In the genomic region with DNA sequence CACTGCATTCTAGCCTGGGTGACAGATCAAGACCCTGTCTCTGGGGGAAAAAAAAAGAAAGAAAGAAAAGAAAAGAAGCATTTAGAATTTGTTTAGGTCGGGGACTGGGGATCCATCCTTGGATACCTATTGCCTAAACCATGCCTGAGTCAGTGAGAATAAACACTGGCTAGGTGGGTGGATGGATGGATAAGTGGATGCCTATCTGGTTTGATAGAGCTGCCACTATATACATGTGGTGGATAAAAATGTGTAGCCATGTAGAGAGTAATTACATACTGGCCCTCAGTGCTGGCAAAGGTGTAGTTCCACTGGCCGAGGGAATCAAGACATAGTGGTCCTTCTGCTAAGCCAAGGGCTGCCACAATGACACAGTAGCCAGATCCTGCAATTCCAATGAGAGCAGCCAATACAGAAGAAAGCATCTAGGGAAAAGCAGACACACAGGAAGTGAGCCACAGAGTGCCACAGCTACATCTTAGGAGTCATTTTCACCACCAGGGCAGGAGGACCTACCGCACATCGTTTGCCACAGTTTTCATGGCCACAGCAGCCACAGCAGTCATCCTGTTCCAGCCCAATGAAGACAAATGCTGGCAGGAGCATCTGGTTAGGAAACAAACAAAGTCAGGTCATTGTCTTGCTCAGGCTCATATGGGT, we compare ENCODE assay signal across 11 cellular contexts. TPM values are rescaled to one million over a fixed set of nuclear protein-coding genes. Genes with fewer than 3 reads are reported as not detected.
DNase-seq lines count a peak whose midpoint lies in the region; ATAC-seq and TF ChIP-seq lines count a peak whose summit lies in the region.
"Had no signal": no experiment of that assay in that cellular context is flagged by ENCODE, and none has a peak within 500 bp of the region (broad histone marks: within the 10 kb centered on the region; RNA-seq: fewer than 3 reads in every experiment).

No MANE protein-coding gene starts in this region.

- peaks cover 22 to 35% of the 10 kb centered on the region in 2 experiments; a peak in 3 of 4 replicates for H3K4me1 ChIP-seq in SK-N-SH (ENCODE audit: control insufficient read depth in 1 of 2, insufficient read depth in 2 of 2, low read depth in 1 of 2, low read length in 1 of 2)
- peaks cover 23 to 36% of the 10 kb centered on the region in 2 donors for H3K4me1 ChIP-seq in duodenal mucosa (ENCODE audit: control insufficient read depth in 1 of 2, insufficient read depth in 2 of 2, low read length in 2 of 2)
- H3K4me1 ChIP-seq in muscle layer of duodenum (ENCODE audit: control insufficient read depth in 1 of 2, insufficient read depth in 2 of 2, low read length in 2 of 2): peaks cover 13 to 35% of the 10 kb centered on the region in 2 donors
- peaks cover 46% of the 10 kb centered on the region for H3K4me1 ChIP-seq in upper lobe of right lung

- no peak for TF ChIP-seq RAD21 in SK-N-SH (IDR thresholded peaks at IDR 0.05; ENCODE audit: low read length)

- H4K20me1 ChIP-seq in SK-N-SH (ENCODE audit: insufficient read depth): no peaks in the 10 kb centered on the region

- H3K36me3 ChIP-seq in SK-N-SH (replicated peaks in 1 of 2; ENCODE audit: control insufficient read depth in 1 of 2, insufficient read depth in 2 of 2, low read length in 1 of 2): peaks cover 6 to 44% of the 10 kb centered on the region in 2 experiments
- H3K36me3 ChIP-seq in duodenal mucosa (ENCODE audit: control insufficient read depth in 1 of 2, insufficient read depth in 2 of 2, low read length in 2 of 2): peaks cover 0 to 4% of the 10 kb centered on the region in 2 donors
- no peaks in the 10 kb centered on the region for H3K36me3 ChIP-seq in muscle layer of duodenum (ENCODE audit: control insufficient read depth in 1 of 2, insufficient read depth in 2 of 2, low read length in 2 of 2)
- peaks cover 19% of the 10 kb centered on the region for H3K36me3 ChIP-seq in upper lobe of right lung
- H3K36me3 ChIP-seq: ovary had no signal

- no peaks in the 10 kb centered on the region for H3K9me2 ChIP-seq in SK-N-SH

- H3K27me3 ChIP-seq in SK-N-SH (ENCODE audit: insufficient read depth): no peaks in the 10 kb centered on the region
- no peaks in the 10 kb centered on the region for H3K27me3 ChIP-seq in duodenal mucosa (ENCODE audit: control insufficient read depth in 1 of 2, insufficient read depth in 2 of 2, low read length in 2 of 2)
- no peaks in the 10 kb centered on the region for H3K27me3 ChIP-seq in muscle layer of duodenum (ENCODE audit: low read depth, low read length)
- no peaks in the 10 kb centered on the region for H3K27me3 ChIP-seq in upper lobe of right lung
- H3K27me3 ChIP-seq: ovary had no signal

- no peak for TF ChIP-seq CTCF in SK-N-SH (IDR thresholded peaks at IDR 0.05)
- TF ChIP-seq CTCF in upper lobe of right lung (IDR thresholded peaks at IDR 0.05): no peak

- ATAC-seq in SK-N-SH treated with all-trans-retinoic acid at 6 μM for 48 hours (no peak), upper lobe of right lung (no peak), HG03159 (IDR thresholded peaks at IDR 0.05; ENCODE audit: unreplicated experiment) (no peak), GM18867 (IDR thresholded peaks at IDR 0.05; ENCODE audit: unreplicated experiment) (no peak)

- DNase-seq in SK-N-SH: no peak
- DNase-seq in upper lobe of right lung: no peak
- no peak for DNase-seq in GM19240 (ENCODE audit: insufficient read length, low spot score)
- DNase-seq: activated effector memory CD4-positive, alpha-beta T cell treated with Interleukin-2 at 50 U/mL for 16 hours; NCI-H187; ovary had no signal

- peaks cover 46% of the 10 kb centered on the region for H3F3A ChIP-seq in SK-N-SH (replicated peaks; ENCODE audit: insufficient read depth)

- CTCF ChIA-PET in SK-N-SH (lab: Yijun Ruan, JAX): interaction anchor here (1.3 kb wide), 1 partner anchor 16 kb away, joined by 3 read pairs; no protein-coding TSS in a partner anchor

- POLR2A ChIA-PET in SK-N-SH (lab: Yijun Ruan, JAX): no interaction called here

- no peak for TF ChIP-seq EP300 in SK-N-SH (IDR thresholded peaks at IDR 0.05; ENCODE audit: borderline replicate concordance in 1 of 2, low read depth in 1 of 2, low read length in 1 of 2)

- no peak overlapping the region for H2AFZ ChIP-seq in SK-N-SH (ENCODE audit: low read depth)

- H3K4me3 ChIP-seq in SK-N-SH (ENCODE audit: low read depth in 2 of 2, low read length in 1 of 2) (peak overlapping the region; percentile 50 to 61; a peak in 3 of 4 replicates), duodenal mucosa (ENCODE audit: low read depth in 1 of 2, low read length in 2 of 2) (peak overlapping the region in 1 of 2 donors; percentile 32), muscle layer of duodenum (ENCODE audit: low read depth in 1 of 2, low read length in 2 of 2) (peak overlapping the region; percentile 37 to 49), upper lobe of right lung (peak overlapping the region; percentile 56)

- WGBS in SK-N-SH (ENCODE audit: low lambda C conversion rate): 64% methylated on average over 4 of the region's 4 CpGs

- H3K9ac ChIP-seq in SK-N-SH: peak overlapping the region; percentile 81
- H3K9ac ChIP-seq in duodenal mucosa (ENCODE audit: low read depth in 1 of 2, low read length in 2 of 2): peak overlapping the region in 1 of 2 donors; percentile 2

- peaks cover 48% of the 10 kb centered on the region for H3K79me2 ChIP-seq in SK-N-SH (ENCODE audit: insufficient read depth)

- peak overlapping the region; percentile 70 for H3K4me2 ChIP-seq in SK-N-SH

- intact Hi-C loops in upper lobe of right lung (cut with DNase I): no loop called here

- H3K9me3 ChIP-seq in SK-N-SH (no peaks in the 10 kb centered on the region), duodenal mucosa (ENCODE audit: control insufficient read depth in 1 of 2, low read length in 2 of 2) (no peaks in the 10 kb centered on the region), muscle layer of duodenum (ENCODE audit: control insufficient read depth in 1 of 2, low read length in 2 of 2) (no peaks in the 10 kb centered on the region), upper lobe of right lung (no peaks in the 10 kb centered on the region)
- H3K9me3 ChIP-seq: ovary had no signal

- peak overlapping the region; percentile 86 to 91; a peak in 2 of 4 replicates for H3K27ac ChIP-seq in SK-N-SH (ENCODE audit: low read depth in 2 of 2, low read length in 1 of 2)
- peak overlapping the region; percentile 23 for H3K27ac ChIP-seq in duodenal mucosa (ENCODE audit: low read depth, low read length)
- peak overlapping the region; percentile 12 for H3K27ac ChIP-seq in muscle layer of duodenum (ENCODE audit: low read length)
- H3K27ac ChIP-seq in upper lobe of right lung: peak overlapping the region; percentile 86

TF ChIP-seq in SK-N-SH, 30 proteins besides CTCF, POLR2A, EP300 and RAD21:
- no peak for TF ChIP-seq NRF1 (IDR thresholded peaks at IDR 0.05; ENCODE audit: low read depth, low read length)
- no peak for TF ChIP-seq SMC3 (IDR thresholded peaks at IDR 0.05; ENCODE audit: low read depth, low read length)
- no peak for TF ChIP-seq FOXM1 (IDR thresholded peaks at IDR 0.05; ENCODE audit: low read depth)
- no peak for TF ChIP-seq SIN3A (IDR thresholded peaks at IDR 0.05; ENCODE audit: borderline replicate concordance, low read depth, low read length)
- no peak for TF ChIP-seq RXRA (IDR thresholded peaks at IDR 0.05; ENCODE audit: borderline replicate concordance, low read depth)
- no peak for TF ChIP-seq GATA2 (CRISPR knock-in tag; IDR thresholded peaks at IDR 0.05)
- TF ChIP-seq MXI1 (IDR thresholded peaks at IDR 0.05; ENCODE audit: low read depth, low read length): no peak
- TF ChIP-seq GABPA (IDR thresholded peaks at IDR 0.05; ENCODE audit: low read depth): no peak
- no peak for TF ChIP-seq RFX5 (IDR thresholded peaks at IDR 0.05; ENCODE audit: low read length)

TF ChIP-seq in SK-N-SH treated with all-trans-retinoic acid at 6 μM for 48 hours, 23 proteins besides CTCF, POLR2A, EP300 and RAD21 (continues in another document):
- TF ChIP-seq, protein P1, sequence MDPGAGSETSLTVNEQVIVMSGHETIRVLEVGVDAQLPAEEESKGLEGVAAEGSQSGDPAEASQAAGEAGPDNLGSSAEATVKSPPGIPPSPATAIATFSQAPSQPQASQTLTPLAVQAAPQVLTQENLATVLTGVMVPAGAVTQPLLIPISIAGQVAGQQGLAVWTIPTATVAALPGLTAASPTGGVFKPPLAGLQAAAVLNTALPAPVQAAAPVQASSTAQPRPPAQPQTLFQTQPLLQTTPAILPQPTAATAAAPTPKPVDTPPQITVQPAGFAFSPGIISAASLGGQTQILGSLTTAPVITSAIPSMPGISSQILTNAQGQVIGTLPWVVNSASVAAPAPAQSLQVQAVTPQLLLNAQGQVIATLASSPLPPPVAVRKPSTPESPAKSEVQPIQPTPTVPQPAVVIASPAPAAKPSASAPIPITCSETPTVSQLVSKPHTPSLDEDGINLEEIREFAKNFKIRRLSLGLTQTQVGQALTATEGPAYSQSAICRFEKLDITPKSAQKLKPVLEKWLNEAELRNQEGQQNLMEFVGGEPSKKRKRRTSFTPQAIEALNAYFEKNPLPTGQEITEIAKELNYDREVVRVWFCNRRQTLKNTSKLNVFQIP (CRISPR knock-in tag; IDR thresholded peaks at IDR 0.05; ENCODE audit: borderline replicate concordance, low read depth): no peak
- TF ChIP-seq RARB (CRISPR knock-in tag; IDR thresholded peaks at IDR 0.05) (no peak), CSRNP3 (CRISPR knock-in tag; IDR thresholded peaks at IDR 0.05) (no peak)

RNA-seq across cellular contexts. Expression of gene TM4SF1, which starts 2.2 kb away (rescaled TPM):
- polyA plus RNA-seq in SK-N-SH (2012; rRNA removed): 209 and 257 TPM in 2 replicates
- 194 and 219 TPM in 2 replicates for polyA plus RNA-seq in SK-N-SH (2012; cell fraction: cytosol; rRNA removed)
- polyA plus RNA-seq in SK-N-SH (2012; cell fraction: nucleus; rRNA removed): 231 and 358 TPM in 2 replicates
- total RNA-seq in upper lobe of right lung: 188 TPM

RNA-seq across cellular contexts. Expression of gene TM4SF18, which starts 41.9 kb away (rescaled TPM):
- 0.30 and 0.32 TPM in 2 replicates for polyA plus RNA-seq in SK-N-SH (2012; rRNA removed)
- polyA plus RNA-seq in SK-N-SH (2012; cell fraction: cytosol; rRNA removed): 0.20 and 0.40 TPM in 2 replicates
- 0.05 and 0.12 TPM in 2 replicates for polyA plus RNA-seq in SK-N-SH (2012; cell fraction: nucleus; rRNA removed)
- total RNA-seq in upper lobe of right lung: 13.4 TPM

Comparison
In these comparisons a context has a peak if more than half of its experiments do, and no peak if none do; other contexts are left out.
1. H3K27ac ChIP-seq: peak in every context shown above with its lines; median percentile 88 in SK-N-SH; 86 in upper lobe of right lung; 23 in duodenal mucosa; 12 in muscle layer of duodenum.